In genomic region chr12:116881867-116882507, GRCh38 we compare ENCODE assay signal across 1 cellular context.
TF ChIP-seq lines count a peak whose summit lies in the region.

No MANE protein-coding gene starts in this region.

TF ChIP-seq in WTC11, 78 proteins besides CTCF, POLR2A, EP300 and RAD21 (continued from another document):
- TF ChIP-seq, protein P1, sequence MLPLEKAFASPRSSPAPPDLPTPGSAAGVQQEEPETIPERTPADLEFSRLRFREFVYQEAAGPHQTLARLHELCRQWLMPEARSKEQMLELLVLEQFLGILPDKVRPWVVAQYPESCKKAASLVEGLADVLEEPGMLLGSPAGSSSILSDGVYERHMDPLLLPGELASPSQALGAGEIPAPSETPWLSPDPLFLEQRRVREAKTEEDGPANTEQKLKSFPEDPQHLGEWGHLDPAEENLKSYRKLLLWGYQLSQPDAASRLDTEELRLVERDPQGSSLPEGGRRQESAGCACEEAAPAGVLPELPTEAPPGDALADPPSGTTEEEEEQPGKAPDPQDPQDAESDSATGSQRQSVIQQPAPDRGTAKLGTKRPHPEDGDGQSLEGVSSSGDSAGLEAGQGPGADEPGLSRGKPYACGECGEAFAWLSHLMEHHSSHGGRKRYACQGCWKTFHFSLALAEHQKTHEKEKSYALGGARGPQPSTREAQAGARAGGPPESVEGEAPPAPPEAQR (CRISPR knock-in tag; IDR thresholded peaks at IDR 0.05) = no peak
- TF ChIP-seq RORB (CRISPR knock-in tag; IDR thresholded peaks at IDR 0.05) (no peak), FOXP1 (CRISPR knock-in tag; IDR thresholded peaks at IDR 0.05; ENCODE audit: borderline replicate concordance) (no peak), ETV6 (CRISPR knock-in tag; IDR thresholded peaks at IDR 0.05) (no peak)
TF ChIP-seq in WTC11: peak in this region for 0.
